Comparison of ENCODE assay signal across 16 cellular contexts in genomic region chr20:58471161-58471834, GRCh38. TPM values are rescaled to one million over a fixed set of nuclear protein-coding genes. Genes with fewer than 3 reads are reported as not detected.
DNase-seq lines count a peak whose midpoint lies in the region; ATAC-seq and TF ChIP-seq lines count a peak whose summit lies in the region.
"Had no signal": no experiment of that assay in that cellular context is flagged by ENCODE, and none has a peak within 500 bp of the region (broad histone marks: within the 10 kb centered on the region; RNA-seq: fewer than 3 reads in every experiment).

No MANE protein-coding gene starts in this region.

- H3K4me3 ChIP-seq in GM23248 (no peak overlapping the region), colonic mucosa (no peak overlapping the region), hepatocyte (no peak overlapping the region), rectal smooth muscle tissue (ENCODE audit: low read length) (no peak overlapping the region), spleen (no peak overlapping the region)
- H3K4me3 ChIP-seq: thyroid gland had no signal

- no peaks in the 10 kb centered on the region for H3F3A ChIP-seq in GM23248 (ENCODE audit: insufficient read depth)

- no peaks in the 10 kb centered on the region for H3K4me1 ChIP-seq in GM23248 (ENCODE audit: insufficient read depth)
- no peaks in the 10 kb centered on the region for H3K4me1 ChIP-seq in colonic mucosa
- H3K4me1 ChIP-seq in hepatocyte (ENCODE audit: insufficient read depth), result no peaks in the 10 kb centered on the region
- H3K4me1 ChIP-seq in rectal smooth muscle tissue (ENCODE audit: control insufficient read depth, insufficient read depth, low read length), result peaks cover 20% of the 10 kb centered on the region
- H3K4me1 ChIP-seq in spleen, result no peaks in the 10 kb centered on the region
- H3K4me1 ChIP-seq: thyroid gland had no signal

- H3K27ac ChIP-seq in GM23248, result no peak overlapping the region
- H3K27ac ChIP-seq in colonic mucosa, result no peak overlapping the region
- H3K27ac ChIP-seq in hepatocyte, result no peak overlapping the region
- H3K27ac ChIP-seq in rectal smooth muscle tissue (ENCODE audit: low read depth, low read length), result peak overlapping the region; percentile 60
- H3K27ac ChIP-seq in spleen, result no peak overlapping the region
- H3K27ac ChIP-seq: thyroid gland had no signal

- no peaks in the 10 kb centered on the region for H4K20me1 ChIP-seq in GM23248 (ENCODE audit: insufficient read depth)
- H4K20me1 ChIP-seq in hepatocyte (ENCODE audit: insufficient read depth, poor library complexity, severe bottlenecking), result no peaks in the 10 kb centered on the region

- no peaks in the 10 kb centered on the region for H3K9me3 ChIP-seq in GM23248 (ENCODE audit: low read depth)
- H3K9me3 ChIP-seq in colonic mucosa, result no peaks in the 10 kb centered on the region
- no peaks in the 10 kb centered on the region for H3K9me3 ChIP-seq in hepatocyte (ENCODE audit: low read depth)
- no peaks in the 10 kb centered on the region for H3K9me3 ChIP-seq in spleen
- H3K9me3 ChIP-seq: thyroid gland had no signal

- H2AFZ ChIP-seq in GM23248, result no peak overlapping the region
- H2AFZ ChIP-seq in hepatocyte, result no peak overlapping the region

- TF ChIP-seq CTCF in colonic mucosa (IDR thresholded peaks at IDR 0.05), result no peak
- TF ChIP-seq CTCF in hepatocyte (IDR thresholded peaks at IDR 0.05; ENCODE audit: poor library complexity), result no peak
- no peak for TF ChIP-seq CTCF in spleen (IDR thresholded peaks at IDR 0.05 in 8 of 11, conservative IDR thresholded peaks at IDR 0.05 in 3 of 11)

- H3K9me2 ChIP-seq in GM23248 (ENCODE audit: insufficient read depth) (no peaks in the 10 kb centered on the region), hepatocyte (replicated peaks; ENCODE audit: insufficient read depth) (no peaks in the 10 kb centered on the region)

- H3K79me2 ChIP-seq in GM23248 (ENCODE audit: insufficient read depth), result no peaks in the 10 kb centered on the region
- H3K79me2 ChIP-seq in hepatocyte, result no peaks in the 10 kb centered on the region

- in situ Hi-C loops in GM23248 (cut with MboI), result no loop called here

- TF ChIP-seq POLR2A in spleen (IDR thresholded peaks at IDR 0.05), result no peak

- 43 to 46% methylated on average over 22 to 23 of the region's 23 CpGs for WGBS in GM23248 (ENCODE audit: low coverage in 1 of 2, low lambda C conversion rate in 2 of 2, missing lambda C conversion rate in 2 of 2), 2 experiments
- WGBS in hepatocyte (ENCODE audit: low lambda C conversion rate, missing lambda C conversion rate), result 68% methylated on average over 22 of the region's 23 CpGs
- 83 to 90% (median 84%) methylated on average over 20 to 23 of the region's 23 CpGs for WGBS in spleen, 5 donors

- no peak for ATAC-seq in GM18870 (IDR thresholded peaks at IDR 0.05; ENCODE audit: unreplicated experiment)
- ATAC-seq: PC-3 had no signal

- DNase-seq in GM23248 (peak; percentile 6), colonic mucosa (peak; percentile 61), hepatocyte (ENCODE audit: low spot score) (peak; percentile 55), AML-193 (lab: John Stamatoyannopoulos, UW) (no peak), spleen (no peak)
- no peak for DNase-seq in activated naive CD4-positive, alpha-beta T cell treated with Interleukin-2 at 50 U/mL for 16 hours
- DNase-seq: activated gamma-delta T cell, midbrain, NCI-H1694, NCI-H510A, PC-3, thyroid gland had no signal

- H3K9ac ChIP-seq in GM23248, result no peak overlapping the region
- H3K9ac ChIP-seq in colonic mucosa (ENCODE audit: low read depth in 2 of 2, low read length in 2 of 2), result no peak overlapping the region
- H3K9ac ChIP-seq in rectal smooth muscle tissue (ENCODE audit: low read length), result no peak overlapping the region

- H3K4me2 ChIP-seq in GM23248 (ENCODE audit: unreplicated experiment) (no peak overlapping the region), hepatocyte (no peak overlapping the region)

- H3K36me3 ChIP-seq in GM23248 (ENCODE audit: low read depth), result no peaks in the 10 kb centered on the region
- H3K36me3 ChIP-seq in colonic mucosa, result no peaks in the 10 kb centered on the region
- no peaks in the 10 kb centered on the region for H3K36me3 ChIP-seq in hepatocyte (replicated peaks; ENCODE audit: insufficient read depth, low read depth)
- H3K36me3 ChIP-seq in rectal smooth muscle tissue (ENCODE audit: control insufficient read depth, insufficient read depth, low read length), result no peaks in the 10 kb centered on the region
- no peaks in the 10 kb centered on the region for H3K36me3 ChIP-seq in spleen
- H3K36me3 ChIP-seq: thyroid gland had no signal

- H3K27me3 ChIP-seq in GM23248 (replicated peaks; ENCODE audit: insufficient read depth), result no peaks in the 10 kb centered on the region
- H3K27me3 ChIP-seq in colonic mucosa, result no peaks in the 10 kb centered on the region
- no peaks in the 10 kb centered on the region for H3K27me3 ChIP-seq in hepatocyte
- H3K27me3 ChIP-seq in rectal smooth muscle tissue (ENCODE audit: control insufficient read depth, insufficient read depth, low read length), result no peaks in the 10 kb centered on the region
- H3K27me3 ChIP-seq in spleen (replicated peaks in 1 of 7), result peaks cover 0 to 14% (median 0%) of the 10 kb centered on the region in 7 donors
- H3K27me3 ChIP-seq: thyroid gland had no signal

- intact Hi-C loops in colonic mucosa (cut with DNase I), result no loop called here
- intact Hi-C loops in spleen (cut with DNase I; ENCODE audit: low total_unique reads), result no loop called here

RNA-seq across cellular contexts. Expression of gene APCDD1L, which starts 43.9 kb away (rescaled TPM):
- 19.5 and 25.6 TPM in 2 replicates for total RNA-seq in GM23248 (2014; rRNA removed; shearing (Covaris generic))
- polyA plus RNA-seq in GM23248 (2016; fragmentation: Nextera tagmentation; extraction: Ambion mirVana) (15.7 and 16.6 TPM in 2 replicates), hepatocyte (0.07 TPM in 1 of 2 replicates, not detected in the other), spleen (under 1 TPM in 1 of 3 donors, not detected in 2; 0.03 TPM)
- total RNA-seq in colonic mucosa (1 to 10 TPM in 1 of 2 donors, under 1 TPM in 1; 0.32 to 1.0 TPM), hepatocyte (0.23 TPM in 1 of 2 replicates, not detected in the other), spleen (under 1 TPM in 1 of 7 donors, not detected in 6; 0.50 TPM)
- total RNA-seq: activated CD8-positive, alpha-beta memory T cell treated with anti-CD3 and anti-CD28 coated beads for 36 hours; dermis microvascular lymphatic vessel endothelial cell had no signal

Comparison
In these comparisons a context has a peak if more than half of its experiments do, and no peak if none do; other contexts are left out.
1. DNase-seq: peak in GM23248 (single experiment), colonic mucosa (single experiment) and hepatocyte (single experiment); none in AML-193 (0 of 2), activated naive CD4-positive, alpha-beta T cell treated with Interleukin-2 at 50 U/mL for 16 hours (single experiment) and spleen (single experiment).
2. RNA of gene APCDD1L, which starts 43.9 kb away (total RNA-seq): 19.5 to 25.6 TPM in GM23248; 0.32 to 1.0 TPM in colonic mucosa, 0.23 TPM in hepatocyte and 0.50 TPM in spleen; every median in the first group is over 10 times any median in the second.